In the genomic region with DNA sequence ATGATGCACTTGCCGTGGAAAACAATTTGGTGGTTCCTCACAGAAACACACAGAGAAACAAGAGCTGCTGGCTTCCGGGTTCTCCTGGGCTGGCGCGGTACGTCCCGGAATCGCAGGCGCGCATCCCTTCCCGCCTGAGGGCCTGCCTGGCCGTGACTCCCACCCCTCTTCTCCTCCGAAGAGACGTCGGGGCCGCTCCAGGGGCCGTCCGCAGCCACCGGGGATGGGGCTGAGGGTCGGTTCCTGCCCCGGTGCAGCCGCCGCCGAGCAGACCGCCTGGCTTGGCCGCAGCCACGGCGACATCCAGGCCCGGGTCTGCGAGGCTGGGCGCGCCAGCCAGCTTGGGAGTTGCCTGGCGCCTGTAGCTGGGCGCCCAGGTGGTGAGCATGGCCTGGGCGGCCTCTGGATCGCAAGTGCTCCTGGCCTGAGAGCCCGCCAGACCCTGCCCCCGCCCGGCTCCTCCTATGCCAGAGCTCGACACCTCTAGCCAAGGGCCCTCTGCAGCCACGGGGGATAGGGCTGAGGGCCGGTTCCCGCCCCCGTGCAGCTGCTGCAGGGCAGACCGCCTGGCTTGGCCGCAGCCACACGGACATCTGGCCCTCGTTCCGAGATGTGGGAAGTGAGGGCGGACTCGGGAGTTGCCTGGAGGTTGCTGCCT, we compare ENCODE assay signal across 7 cellular contexts.
DNase-seq lines count a peak whose midpoint lies in the region; ATAC-seq and TF ChIP-seq lines count a peak whose summit lies in the region.
"Not testable (repeated sequence)": the region's sequence is repeated elsewhere in the genome, so short reads cannot be mapped to it uniquely, and the experiment has no call there.

No MANE protein-coding gene starts in this region.

- H3K4me3 ChIP-seq in IMR-90 (ENCODE audit: insufficient read depth, low read depth, low read length), result not testable (repeated sequence)
- H3K4me3 ChIP-seq in coronary artery (peak overlapping the region; percentile 64), skeletal muscle cell (ENCODE audit: low read depth, low read length) (peak overlapping the region; percentile 18)

- H2AK5ac ChIP-seq in IMR-90 (ENCODE audit: low read depth, low read length), result not testable (repeated sequence)

- H2BK5ac ChIP-seq in IMR-90 (ENCODE audit: low read depth, low read length, poor library complexity, severe bottlenecking), result not testable (repeated sequence)

- not testable (repeated sequence) for H3K27me3 ChIP-seq in IMR-90 (ENCODE audit: control insufficient read depth, insufficient read depth, low read length)

- not testable (repeated sequence) for TF ChIP-seq CTCF in IMR-90 (conservative IDR thresholded peaks at IDR 0.05; ENCODE audit: low read depth, low read length); coronary artery (IDR thresholded peaks at IDR 0.05)

- H3K9me1 ChIP-seq in IMR-90 (ENCODE audit: insufficient read depth, low read length), result not testable (repeated sequence)

- not testable (repeated sequence) for H3K18ac ChIP-seq in IMR-90 (ENCODE audit: low read depth, low read length)

- not testable (repeated sequence) for H3K9me3 ChIP-seq in IMR-90 (ENCODE audit: control insufficient read depth, insufficient read depth, low read length)

- TF ChIP-seq RAD21 in IMR-90 (IDR thresholded peaks at IDR 0.05; ENCODE audit: low read length), result not testable (repeated sequence)

- not testable (repeated sequence) for H2BK20ac ChIP-seq in IMR-90 (ENCODE audit: low read depth, low read length)

- H3K56ac ChIP-seq in IMR-90 (ENCODE audit: extremely low read depth, insufficient read depth, low read length), result not testable (repeated sequence)

- DNase-seq in IMR-90; skeletal muscle cell (ENCODE audit: low read depth): not testable (repeated sequence)
- peak; percentile 44 for DNase-seq in activated CD4-positive, alpha-beta memory T cell treated with anti-CD3 and anti-CD28 coated beads for 36 hours
- DNase-seq in coronary artery (ENCODE audit: low spot score) (peak; percentile 53), kidney tubule cell (ENCODE audit: low spot score) (peak; percentile 21)

- in situ Hi-C loops in IMR-90 (cut with MboI; ENCODE audit: low sequenced_read_pairs), result not testable (repeated sequence)

- not testable (repeated sequence) for H4K8ac ChIP-seq in IMR-90 (ENCODE audit: low read depth in 2 of 2, low read length in 2 of 2)

- H3K36me3 ChIP-seq in IMR-90 (ENCODE audit: control insufficient read depth, insufficient read depth, low read length), result not testable (repeated sequence)

- not testable (repeated sequence) for H3K36me3 Mint-ChIP-seq in activated CD4-positive, alpha-beta memory T cell treated with anti-CD3 and anti-CD28 coated beads for 36 hours

- not testable (repeated sequence) for H3K79me1 ChIP-seq in IMR-90 (ENCODE audit: low read depth in 1 of 2, low read length in 2 of 2)

- H3K4me2 ChIP-seq in IMR-90 (ENCODE audit: low read depth, low read length), result peak overlapping the region; percentile 57; the same call in 1 of the 2 replicates

- not testable (repeated sequence) for H3K27ac Mint-ChIP-seq in activated CD4-positive, alpha-beta memory T cell treated with anti-CD3 and anti-CD28 coated beads for 36 hours

- peaks cover 10% of the 10 kb centered on the region for H3K27me3 Mint-ChIP-seq in activated CD4-positive, alpha-beta memory T cell treated with anti-CD3 and anti-CD28 coated beads for 36 hours

- dilution Hi-C loops in IMR-90 (cut with HindIII; ENCODE audit: low sequenced_read_pairs, unreplicated experiment), result not testable (repeated sequence)

- H3K4me3 Mint-ChIP-seq in activated CD4-positive, alpha-beta memory T cell treated with anti-CD3 and anti-CD28 coated beads for 36 hours, result not testable (repeated sequence)

- H3K27ac ChIP-seq in IMR-90 (ENCODE audit: insufficient read depth, low read length); coronary artery: not testable (repeated sequence)

- intact Hi-C loops in IMR-90 (cut with micrococcal nuclease); activated CD4-positive, alpha-beta memory T cell treated with anti-CD3 and anti-CD28 coated beads for 36 hours (cut with micrococcal nuclease): not testable (repeated sequence)

- H3K4ac ChIP-seq in IMR-90 (ENCODE audit: low read depth, low read length), result not testable (repeated sequence)

- not testable (repeated sequence) for H4K20me1 ChIP-seq in IMR-90 (ENCODE audit: insufficient read depth, low read length)

- not testable (repeated sequence) for H3K4me1 ChIP-seq in IMR-90 (ENCODE audit: control insufficient read depth, insufficient read depth, low read length)

- H2BK120ac ChIP-seq in IMR-90 (ENCODE audit: low read depth, low read length), result not testable (repeated sequence)

- TF ChIP-seq POLR2A in IMR-90 (IDR thresholded peaks at IDR 0.05; ENCODE audit: low read depth, low read length), result not testable (repeated sequence)

- CTCF ChIA-PET in IMR-90 (lab: Yijun Ruan, JAX); activated CD4-positive, alpha-beta memory T cell treated with anti-CD3 and anti-CD28 coated beads for 36 hours (lab: Charles Lee): not testable (repeated sequence)

- ATAC-seq in GM18861 (IDR thresholded peaks at IDR 0.05; ENCODE audit: unreplicated experiment), result peak; percentile 27
- peak; percentile 18 for ATAC-seq in HG02571 (IDR thresholded peaks at IDR 0.05; ENCODE audit: unreplicated experiment)
- ATAC-seq in IMR-90 (ENCODE audit: low read depth), result not testable (repeated sequence)

- H3K4me1 Mint-ChIP-seq in activated CD4-positive, alpha-beta memory T cell treated with anti-CD3 and anti-CD28 coated beads for 36 hours (ENCODE audit: low read depth), result not testable (repeated sequence)

- H4K5ac ChIP-seq in IMR-90 (ENCODE audit: low read depth, low read length), result not testable (repeated sequence)

- H2BK15ac ChIP-seq in IMR-90 (ENCODE audit: low read depth, low read length), result not testable (repeated sequence)

- WGBS in IMR-90 (ENCODE audit: extremely low coverage in 2 of 2, insufficient read length in 1 of 2), 2 experiments, result no CpG with 5 or more reads among the region's 50 CpGs

- not testable (repeated sequence) for H2AK9ac ChIP-seq in IMR-90 (replicated peaks; ENCODE audit: low read depth, low read length, poor library complexity)

- H3K9me3 Mint-ChIP-seq in activated CD4-positive, alpha-beta memory T cell treated with anti-CD3 and anti-CD28 coated beads for 36 hours, result not testable (repeated sequence)

- H3K14ac ChIP-seq in IMR-90 (replicated peaks; ENCODE audit: low read depth, low read length), result not testable (repeated sequence)

- H2AFZ ChIP-seq in IMR-90 (replicated peaks; ENCODE audit: low read length, poor library complexity), result not testable (repeated sequence)

- H3K9ac ChIP-seq in IMR-90 (ENCODE audit: low read depth, low read length), result not testable (repeated sequence)

- not testable (repeated sequence) for BruUV-seq in IMR-90 (replicated peaks; lab: Mats Ljungman, UMichigan)

- not testable (repeated sequence) for H4K91ac ChIP-seq in IMR-90 (ENCODE audit: insufficient read depth, low read depth, low read length)

- not testable (repeated sequence) for H3K23ac ChIP-seq in IMR-90 (ENCODE audit: low read depth, low read length)

- POLR2A ChIA-PET in IMR-90 (lab: Charles Lee; ENCODE audit: unreplicated experiment); activated CD4-positive, alpha-beta memory T cell treated with anti-CD3 and anti-CD28 coated beads for 36 hours (lab: Charles Lee): not testable (repeated sequence)
